Comparison of ENCODE assay signal across 8 cellular contexts in genomic region chr6:67664942-67665341, GRCh38.
"Had no signal": no experiment of that assay in that cellular context is flagged by ENCODE, and none has a peak within 500 bp of the region (broad histone marks: within the 10 kb centered on the region; RNA-seq: fewer than 3 reads in every experiment).

No MANE protein-coding gene starts in this region.

- ATAC-seq: GM12878 had no signal

- FAIRE-seq: G401.6, GM12878, GM12891, GM12892, GM18507, GM19239 had no signal

- DNase-seq: GDM1, GF-D8 had no signal

- H3K4me3 ChIP-seq: GM12878 had no signal
